Comparison of ENCODE assay signal across 31 cellular contexts in genomic region chr7:127477285-127478039, GRCh38.
DNase-seq lines count a peak whose midpoint lies in the region; ATAC-seq, FAIRE-seq and TF ChIP-seq lines count a peak whose summit lies in the region.
"Had no signal": no experiment of that assay in that cellular context is flagged by ENCODE, and none has a peak within 500 bp of the region (broad histone marks: within the 10 kb centered on the region; RNA-seq: fewer than 3 reads in every experiment).

No MANE protein-coding gene starts in this region.

- CTCF ChIA-PET in A673 (lab: Charles Lee), result no interaction called here

- intact Hi-C loops in pancreas (cut with DNase I), result no loop called here
- intact Hi-C loops in A673 (cut with micrococcal nuclease; ENCODE audit: unreplicated experiment), result no loop called here

- H3K4me1 ChIP-seq in pancreas, result peaks cover 4 to 18% (median 15%) of the 10 kb centered on the region in 3 donors
- no peaks in the 10 kb centered on the region for H3K4me1 ChIP-seq in A673 (ENCODE audit: insufficient read depth, low read length, poor library complexity, severe bottlenecking)
- H3K4me1 ChIP-seq: upper lobe of right lung had no signal

- H3K27ac ChIP-seq in pancreas (peak overlapping the region in 2 of 4 donors; percentile 15 to 27), A673 (ENCODE audit: low read depth, low read length, poor library complexity, severe bottlenecking) (no peak overlapping the region)
- H3K27ac ChIP-seq: SK-N-MC, upper lobe of right lung had no signal

- 10 to 13% methylated on average over 7 of the region's 7 CpGs for WGBS in pancreas, 2 donors

- no peaks in the 10 kb centered on the region for H3K36me3 Mint-ChIP-seq in activated naive CD8-positive, alpha-beta T cell treated with anti-CD3 and anti-CD28 coated beads, Interleukin-2, amount 50 U/mL, for 24 hours (ENCODE audit: low read depth)
- no peaks in the 10 kb centered on the region for H3K36me3 Mint-ChIP-seq in endothelial cell (ENCODE audit: low read depth, unreplicated experiment)
- H3K36me3 Mint-ChIP-seq: activated CD8-positive, alpha-beta memory T cell treated with anti-CD3 and anti-CD28 coated beads, Interleukin-2, amount 10 ng/mL, durations not matched to agents 7 days and 5 days; naive B cell had no signal

- H3K27ac Mint-ChIP-seq in activated naive CD8-positive, alpha-beta T cell treated with anti-CD3 and anti-CD28 coated beads, Interleukin-2, amount 50 U/mL, for 24 hours, result no peak overlapping the region
- H3K27ac Mint-ChIP-seq in endothelial cell (ENCODE audit: unreplicated experiment), result no peak overlapping the region
- H3K27ac Mint-ChIP-seq: activated CD8-positive, alpha-beta memory T cell treated with anti-CD3 and anti-CD28 coated beads, Interleukin-2, amount 10 ng/mL, durations not matched to agents 7 days and 5 days; effector memory CD8-positive, alpha-beta T cell; naive B cell had no signal

- no peaks in the 10 kb centered on the region for H3K9me3 Mint-ChIP-seq in activated naive CD8-positive, alpha-beta T cell treated with anti-CD3 and anti-CD28 coated beads, Interleukin-2, amount 50 U/mL, for 24 hours
- H3K9me3 Mint-ChIP-seq in endothelial cell (ENCODE audit: unreplicated experiment), result no peaks in the 10 kb centered on the region
- H3K9me3 Mint-ChIP-seq: activated T-cell treated with anti-CD3 and anti-CD28 coated beads, Interleukin-2, amount 50 U/mL, for 4 hours; central memory CD8-positive, alpha-beta T cell; effector memory CD8-positive, alpha-beta T cell; naive B cell had no signal

- peak overlapping the region; percentile 4 for H3K4me3 Mint-ChIP-seq in activated naive CD8-positive, alpha-beta T cell treated with anti-CD3 and anti-CD28 coated beads, Interleukin-2, amount 50 U/mL, for 24 hours
- no peak overlapping the region for H3K4me3 Mint-ChIP-seq in endothelial cell (ENCODE audit: unreplicated experiment)
- H3K4me3 Mint-ChIP-seq: activated CD8-positive, alpha-beta memory T cell treated with anti-CD3 and anti-CD28 coated beads, Interleukin-2, amount 10 ng/mL, durations not matched to agents 7 days and 5 days; activated T-cell treated with anti-CD3 and anti-CD28 coated beads, Interleukin-2, amount 50 U/mL, for 4 hours; central memory CD8-positive, alpha-beta T cell; effector memory CD8-positive, alpha-beta T cell; naive B cell had no signal

- DNase-seq in DMS79 treated with DMSO at 0.1 percent for 48 hours (lab: John Stamatoyannopoulos, UW) (peak; percentile 12), DMS79 (lab: John Stamatoyannopoulos, UW) (no peak), LNCaP clone FGC (ENCODE audit: low read depth) (peak; percentile 42), pancreas (no peak), endothelial cell (ENCODE audit: low spot score) (no peak), A673 (ENCODE audit: low spot score) (no peak), NCI-H2107 (lab: John Stamatoyannopoulos, UW) (no peak)
- DNase-seq in activated naive CD8-positive, alpha-beta T cell treated with anti-CD3 and anti-CD28 coated beads, Interleukin-2, amount 50 U/mL, for 24 hours, result no peak
- DNase-seq: 8988T; activated CD4-positive, alpha-beta T cell treated with anti-CD3 and anti-CD28 coated beads, Interleukin-2, amount 50 U/mL, for 4 hours; activated CD8-positive, alpha-beta memory T cell treated with anti-CD3 and anti-CD28 coated beads, Interleukin-2, amount 10 ng/mL, durations not matched to agents 7 days and 5 days; activated gamma-delta T cell; activated T-cell treated with anti-CD3 and anti-CD28 coated beads, Interleukin-2, amount 50 U/mL, for 4 hours; effector memory CD8-positive, alpha-beta T cell; EL; glutamatergic neuron; KG1; MG63; midbrain; naive B cell; NCI-H1105; NCI-H2227 treated with DMSO at 0.1 percent for 48 hours; stimulated activated CD4-positive, alpha-beta T cell treated with anti-CD3 and anti-CD28 coated beads, Interleukin-15, amount 100 ng/mL, for 24 hours; stimulated activated CD4-positive, alpha-beta T cell treated with anti-CD3 and anti-CD28 coated beads, Interleukin-4, amount 100 ng/mL, for 4 hours; substantia nigra; upper lobe of right lung had no signal

- POLR2A ChIA-PET in A673 (lab: Charles Lee; ENCODE audit: low non-redundant PET), result no interaction called here

- no peak for ATAC-seq in activated naive CD8-positive, alpha-beta T cell treated with anti-CD3 and anti-CD28 coated beads, Interleukin-2, amount 50 U/mL, for 24 hours
- ATAC-seq in pancreas, result peak; percentile 76 to 88 (median 82)
- ATAC-seq: activated CD8-positive, alpha-beta memory T cell treated with anti-CD3 and anti-CD28 coated beads, Interleukin-2, amount 10 ng/mL, durations not matched to agents 7 days and 5 days; activated T-cell treated with anti-CD3 and anti-CD28 coated beads, Interleukin-2, amount 50 U/mL, for 4 hours; effector memory CD8-positive, alpha-beta T cell; esophagus mucosa had no signal

- H3K27me3 ChIP-seq in pancreas, result no peaks in the 10 kb centered on the region
- H3K27me3 ChIP-seq in A673 (replicated peaks; ENCODE audit: insufficient read depth, low read depth, low read length, poor library complexity), result peaks cover 14% of the 10 kb centered on the region
- H3K27me3 ChIP-seq: MG63, upper lobe of right lung had no signal

- H3K27me3 Mint-ChIP-seq in activated naive CD8-positive, alpha-beta T cell treated with anti-CD3 and anti-CD28 coated beads, Interleukin-2, amount 50 U/mL, for 24 hours, result peaks cover 7% of the 10 kb centered on the region
- H3K27me3 Mint-ChIP-seq in endothelial cell (ENCODE audit: unreplicated experiment), result peaks cover 5% of the 10 kb centered on the region

- H3K4me3 ChIP-seq in LNCaP clone FGC (ENCODE audit: low read depth, low read length) (no peak overlapping the region), pancreas (no peak overlapping the region), A673 (ENCODE audit: low read depth, low read length, poor library complexity, severe bottlenecking) (no peak overlapping the region)
- H3K4me3 ChIP-seq: MG63, SK-N-MC, upper lobe of right lung had no signal

- no peak for FAIRE-seq in pancreas (lab: Jason Lieb, UNC)
- FAIRE-seq: GM18507, H54 had no signal

- TF ChIP-seq CTCF in LNCaP clone FGC (IDR thresholded peaks at IDR 0.05; ENCODE audit: control insufficient read depth, extremely low read depth, insufficient read depth) (no peak), pancreas (IDR thresholded peaks at IDR 0.05) (no peak), endothelial cell (IDR thresholded peaks at IDR 0.05; ENCODE audit: unreplicated experiment) (no peak), A673 (conservative IDR thresholded peaks at IDR 0.05; ENCODE audit: low read depth, low read length) (no peak)

- H3K36me3 ChIP-seq in pancreas (no peaks in the 10 kb centered on the region), A673 (ENCODE audit: insufficient read depth, low read length, poor library complexity, severe bottlenecking) (no peaks in the 10 kb centered on the region)
- H3K36me3 ChIP-seq: MG63, upper lobe of right lung had no signal

- BruUV-seq in A673 (replicated peaks; lab: Mats Ljungman, UMichigan), result no TSS peak

- H3K9me3 ChIP-seq in pancreas (no peaks in the 10 kb centered on the region), A673 (ENCODE audit: low read depth, low read length, poor library complexity, severe bottlenecking) (no peaks in the 10 kb centered on the region)
- H3K9me3 ChIP-seq: MG63, upper lobe of right lung had no signal

- H3K4me1 Mint-ChIP-seq in activated naive CD8-positive, alpha-beta T cell treated with anti-CD3 and anti-CD28 coated beads, Interleukin-2, amount 50 U/mL, for 24 hours, result peaks cover 13% of the 10 kb centered on the region
- peaks cover 3% of the 10 kb centered on the region for H3K4me1 Mint-ChIP-seq in endothelial cell (ENCODE audit: unreplicated experiment)
- H3K4me1 Mint-ChIP-seq: activated CD8-positive, alpha-beta memory T cell treated with anti-CD3 and anti-CD28 coated beads, Interleukin-2, amount 10 ng/mL, durations not matched to agents 7 days and 5 days; central memory CD8-positive, alpha-beta T cell had no signal

Comparison
In these comparisons a context has a peak if more than half of its experiments do, and no peak if none do; other contexts are left out.
1. DNase-seq: peak in DMS79 treated with DMSO at 0.1 percent for 48 hours (single experiment) and LNCaP clone FGC (single experiment); none in DMS79 (single experiment), activated naive CD8-positive, alpha-beta T cell treated with anti-CD3 and anti-CD28 coated beads, Interleukin-2, amount 50 U/mL, for 24 hours (single experiment), pancreas (0 of 6), endothelial cell (single experiment), A673 (single experiment) and NCI-H2107 (single experiment).